Comparison of ENCODE assay signal across 9 cellular contexts in genomic region chr3:191290311-191291025, GRCh38. TPM values are rescaled to one million over a fixed set of nuclear protein-coding genes. Genes with fewer than 3 reads are reported as not detected.
A peak's percentile ranks its signal among the peaks of the same experiment; 100 is the strongest.
DNase-seq lines count a peak whose midpoint lies in the region; ATAC-seq, FAIRE-seq and TF ChIP-seq lines count a peak whose summit lies in the region.
"Had no signal": no experiment of that assay in that cellular context is flagged by ENCODE, and none has a peak within 500 bp of the region (broad histone marks: within the 10 kb centered on the region; RNA-seq: fewer than 3 reads in every experiment).

No MANE protein-coding gene starts in this region.

- no peaks in the 10 kb centered on the region for H3K27me3 ChIP-seq in effector memory CD4-positive, alpha-beta T cell (replicated peaks; ENCODE audit: control insufficient read depth, insufficient read depth, low read length, poor library complexity, severe bottlenecking)
- no peaks in the 10 kb centered on the region for H3K27me3 ChIP-seq in ovary

- no peak for TF ChIP-seq POLR2A in ovary (IDR thresholded peaks at IDR 0.05)

- no peaks in the 10 kb centered on the region for H3K4me1 ChIP-seq in effector memory CD4-positive, alpha-beta T cell (ENCODE audit: control insufficient read depth, insufficient read depth, low read length, poor library complexity, severe bottlenecking)
- H3K4me1 ChIP-seq in ovary (ENCODE audit: insufficient read depth), result no peaks in the 10 kb centered on the region

- peak; percentile 5 for DNase-seq in EL
- DNase-seq in effector memory CD4-positive, alpha-beta T cell, result no peak
- no peak for DNase-seq in COLO829 (ENCODE audit: low spot score)
- DNase-seq in frontal cortex (ENCODE audit: low spot score in 2 of 2), result no peak
- DNase-seq in ovary, result no peak
- DNase-seq in left lobe of liver (ENCODE audit: low spot score), result no peak

- no peak for TF ChIP-seq CTCF in ovary (IDR thresholded peaks at IDR 0.05)

- no peak for FAIRE-seq in frontal cortex (lab: Jason Lieb, UNC)
- FAIRE-seq: TTC549 had no signal

- TF ChIP-seq EP300 in ovary (IDR thresholded peaks at IDR 0.05), result no peak

- WGBS in ovary, 3 donors, result 84 to 86% (median 86%) methylated on average over 4 of the region's 4 CpGs

- H3K27ac ChIP-seq in effector memory CD4-positive, alpha-beta T cell (ENCODE audit: insufficient read depth, low read length, poor library complexity, severe bottlenecking), result no peak overlapping the region
- no peak overlapping the region for H3K27ac ChIP-seq in ovary

- peak overlapping the region; percentile 4 for H3K4me3 ChIP-seq in effector memory CD4-positive, alpha-beta T cell (ENCODE audit: insufficient read depth, low read depth, low read length, poor library complexity, severe bottlenecking)
- no peak overlapping the region for H3K4me3 ChIP-seq in ovary

- peak; percentile 80 for ATAC-seq in GM21360 (IDR thresholded peaks at IDR 0.05; ENCODE audit: unreplicated experiment)
- peak; percentile 85 for ATAC-seq in HG03439 (IDR thresholded peaks at IDR 0.05; ENCODE audit: unreplicated experiment)
- ATAC-seq in left lobe of liver, result no peak

- H3K36me3 ChIP-seq in effector memory CD4-positive, alpha-beta T cell (ENCODE audit: control insufficient read depth, insufficient read depth, low read length), result no peaks in the 10 kb centered on the region
- H3K36me3 ChIP-seq in ovary, result no peaks in the 10 kb centered on the region

- intact Hi-C loops in ovary (cut with DNase I), result no loop called here

- H3K9me3 ChIP-seq in effector memory CD4-positive, alpha-beta T cell (ENCODE audit: control insufficient read depth, low read length), result no peaks in the 10 kb centered on the region
- no peaks in the 10 kb centered on the region for H3K9me3 ChIP-seq in ovary

RNA-seq across cellular contexts. Expression of gene CCDC50, which starts 38.7 kb away (rescaled TPM):
- 83.2 TPM for total RNA-seq in frontal cortex
- total RNA-seq in ovary, result 10 to 100 TPM; 70.1 to 85.9 (median 78.0) TPM
- 10 to 100 TPM; 39.6 to 74.1 TPM for polyA plus RNA-seq in ovary
- 35.8 TPM for total RNA-seq in left lobe of liver

RNA-seq across cellular contexts. Expression of gene UTS2B, which starts 39.9 kb away (rescaled TPM):
- total RNA-seq in frontal cortex (0.41 TPM), ovary (1 to 10 TPM in 1 of 7 donors, under 1 TPM in 6; 0.60 to 1.0 (median 0.94) TPM), left lobe of liver (0.15 TPM)
- polyA plus RNA-seq in ovary, result under 1 TPM; 0.63 to 0.80 TPM
